Comparison of ENCODE assay signal across 9 cellular contexts in the genomic region with DNA sequence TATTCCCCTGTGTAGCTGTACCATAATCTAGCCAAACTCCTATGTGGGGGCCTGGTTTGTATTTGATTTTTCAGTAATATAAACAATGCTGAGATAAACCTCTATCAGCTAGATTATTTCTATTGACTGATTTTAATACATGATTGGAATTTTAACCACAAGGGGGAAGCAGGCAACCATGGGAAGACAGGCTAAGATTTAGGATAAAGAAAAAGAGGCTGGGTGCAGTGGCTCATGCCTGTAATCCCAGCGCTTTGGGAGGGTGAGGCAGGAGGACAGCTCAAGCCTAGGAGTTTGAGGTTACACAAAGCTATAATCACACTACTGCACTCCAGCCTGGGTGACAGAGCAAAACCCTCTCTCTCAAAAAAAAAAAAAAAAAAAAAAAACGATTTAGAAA. TPM values are rescaled to one million over a fixed set of nuclear protein-coding genes. Genes with fewer than 3 reads are reported as not detected.
DNase-seq lines count a peak whose midpoint lies in the region; ATAC-seq and TF ChIP-seq lines count a peak whose summit lies in the region.
"Had no signal": no experiment of that assay in that cellular context is flagged by ENCODE, and none has a peak within 500 bp of the region (broad histone marks: within the 10 kb centered on the region; RNA-seq: fewer than 3 reads in every experiment).

No MANE protein-coding gene starts in this region.

- no peak overlapping the region for H3K4me2 ChIP-seq in neural cell (ENCODE audit: low read length)

- no peak overlapping the region for H2AFZ ChIP-seq in neural cell (ENCODE audit: low read depth, low read length)

- POLR2A ChIA-PET in Caco-2 (lab: Charles Lee) = interaction anchor here (0.6 to 0.7 kb wide), 2 partner anchors 12 to 161 kb away, joined by 3 to 4 read pairs; no protein-coding TSS in a partner anchor

- peak; percentile 66 for TF ChIP-seq RAD21 in neural cell (conservative IDR thresholded peaks at IDR 0.05)

- intact Hi-C loops in Caco-2 (cut with micrococcal nuclease; ENCODE audit: unreplicated experiment) = loop anchor here (1.0 to 10.0 kb wide), 6 partner anchors 38 to 313 kb away; no protein-coding TSS in a partner anchor

- no peaks in the 10 kb centered on the region for H3K9me3 ChIP-seq in Caco-2
- no peaks in the 10 kb centered on the region for H3K9me3 ChIP-seq in neural cell (ENCODE audit: low read length)

- H3K4me3 ChIP-seq in Caco-2 (ENCODE audit: low read depth, low read length) (no peak overlapping the region), NB4 (ENCODE audit: low read depth, low read length) (no peak overlapping the region), coronary artery (no peak overlapping the region), neural cell (ENCODE audit: low read length) (no peak overlapping the region)

- TF ChIP-seq EP300 in neural cell (conservative IDR thresholded peaks at IDR 0.05; ENCODE audit: poor library complexity, severe bottlenecking) = no peak

- H3F3A ChIP-seq in neural cell (ENCODE audit: insufficient read depth, low read length, poor library complexity, severe bottlenecking) = no peaks in the 10 kb centered on the region

- H3K27me3 Mint-ChIP-seq in Caco-2 (ENCODE audit: insufficient read depth, unreplicated experiment) = no peaks in the 10 kb centered on the region

- ATAC-seq in GM19397 (IDR thresholded peaks at IDR 0.05; ENCODE audit: unreplicated experiment) = no peak
- ATAC-seq in GM18909 (IDR thresholded peaks at IDR 0.05; ENCODE audit: poor library complexity, unreplicated experiment) = no peak
- ATAC-seq: stimulated activated naive CD8-positive, alpha-beta T cell treated with anti-CD3 and anti-CD28 coated beads, Interleukin-15, amount 100 ng/mL, for 72 hours had no signal

- H3K4me1 ChIP-seq in Caco-2 = peaks cover 10% of the 10 kb centered on the region

- DNase-seq in Caco-2 = peak in 1 of 2 experiments; percentile 44
- peak; percentile 25 for DNase-seq in NB4 (ENCODE audit: low read depth)
- DNase-seq in coronary artery (ENCODE audit: low spot score) = peak; percentile 71
- DNase-seq in activated CD4-positive, alpha-beta T cell treated with anti-CD3 and anti-CD28 coated beads for 4 hours = no peak
- no peak for DNase-seq in NAMALWA (ENCODE audit: low spot score)
- DNase-seq: stimulated activated naive CD8-positive, alpha-beta T cell treated with anti-CD3 and anti-CD28 coated beads, Interleukin-15, amount 100 ng/mL, for 72 hours had no signal

- H3K27me3 ChIP-seq in Caco-2 (replicated peaks; ENCODE audit: control insufficient read depth, insufficient read depth, low read length) = no peaks in the 10 kb centered on the region
- no peaks in the 10 kb centered on the region for H3K27me3 ChIP-seq in neural cell (ENCODE audit: insufficient read depth, low read depth, low read length)

- no peak overlapping the region for H3K9ac ChIP-seq in neural cell (ENCODE audit: low read length)

- no peaks in the 10 kb centered on the region for H3K79me2 ChIP-seq in neural cell (replicated peaks; ENCODE audit: insufficient read depth, low read length)

- CTCF ChIA-PET in Caco-2 (lab: Charles Lee) = interaction anchor here (0.6 to 2.4 kb wide), 19 partner anchors 8 to 611 kb away, joined by 3 to 25 read pairs (median 4); a partner anchor contains a TSS

- no peak overlapping the region for H3K27ac Mint-ChIP-seq in Caco-2 (ENCODE audit: unreplicated experiment)
- H3K27ac Mint-ChIP-seq: stimulated activated naive CD8-positive, alpha-beta T cell treated with anti-CD3 and anti-CD28 coated beads, Interleukin-15, amount 100 ng/mL, for 72 hours had no signal

- no peaks in the 10 kb centered on the region for H3K9me2 ChIP-seq in neural cell (ENCODE audit: insufficient read depth, low read length)

- peaks cover 8% of the 10 kb centered on the region for H3K9me3 Mint-ChIP-seq in Caco-2 (ENCODE audit: unreplicated experiment)
- H3K9me3 Mint-ChIP-seq: stimulated activated naive CD8-positive, alpha-beta T cell treated with anti-CD3 and anti-CD28 coated beads, Interleukin-15, amount 100 ng/mL, for 72 hours had no signal

- H4K20me1 ChIP-seq in neural cell (ENCODE audit: insufficient read depth) = no peaks in the 10 kb centered on the region

- H3K36me3 Mint-ChIP-seq in Caco-2 (ENCODE audit: insufficient read depth, unreplicated experiment) = peaks cover 1% of the 10 kb centered on the region

- H3K4me1 Mint-ChIP-seq in Caco-2 (ENCODE audit: low read depth, unreplicated experiment) = peaks cover 14% of the 10 kb centered on the region
- H3K4me1 Mint-ChIP-seq: stimulated activated naive CD8-positive, alpha-beta T cell treated with anti-CD3 and anti-CD28 coated beads, Interleukin-15, amount 100 ng/mL, for 72 hours had no signal

- H3K27ac ChIP-seq in coronary artery = no peak overlapping the region
- no peak overlapping the region for H3K27ac ChIP-seq in neural cell (ENCODE audit: low read length)

- no peak for TF ChIP-seq POLR2A in NB4 (IDR thresholded peaks at IDR 0.05; ENCODE audit: extremely low read depth, insufficient read length)

- no TSS peak for BruUV-seq in Caco-2 (replicated peaks; lab: Mats Ljungman, UMichigan)

- TF ChIP-seq CTCF in Caco-2 (IDR thresholded peaks at IDR 0.05; ENCODE audit: insufficient read depth in 1 of 2, low read depth in 1 of 2, low read length in 1 of 2, severe bottlenecking in 1 of 2, unreplicated experiment in 1 of 2) (peak; percentile 45 to 56), NB4 (IDR thresholded peaks at IDR 0.05; ENCODE audit: low read depth, low read length) (no peak), coronary artery (IDR thresholded peaks at IDR 0.05) (peak; percentile 37), neural cell (IDR thresholded peaks at IDR 0.05; ENCODE audit: poor library complexity, severe bottlenecking) (peak; percentile 58)

- H3K36me3 ChIP-seq in Caco-2 (ENCODE audit: control insufficient read depth, insufficient read depth, low read length) = no peaks in the 10 kb centered on the region
- H3K36me3 ChIP-seq in neural cell (ENCODE audit: insufficient read depth, low read length) = no peaks in the 10 kb centered on the region

- H3K4me3 Mint-ChIP-seq in Caco-2 (ENCODE audit: unreplicated experiment) = no peak overlapping the region
- H3K4me3 Mint-ChIP-seq: stimulated activated naive CD8-positive, alpha-beta T cell treated with anti-CD3 and anti-CD28 coated beads, Interleukin-15, amount 100 ng/mL, for 72 hours had no signal

TF ChIP-seq in neural cell, 6 proteins besides CTCF, POLR2A, EP300 and RAD21:
- TF ChIP-seq MXI1 (conservative IDR thresholded peaks at IDR 0.05; ENCODE audit: poor library complexity, severe bottlenecking) (no peak), TAF1 (IDR thresholded peaks at IDR 0.05; ENCODE audit: low read depth) (no peak), SMC3 (conservative IDR thresholded peaks at IDR 0.05; ENCODE audit: poor library complexity) (peak; percentile 66)

RNA-seq across cellular contexts. Expression of a gene that starts 18.1 kb away (rescaled TPM):
- 80.6 and 86.6 TPM in 2 replicates for total RNA-seq in Caco-2 (2022)
- 4.0 and 5.1 TPM in 2 replicates for polyA plus RNA-seq in neural cell
- 3.2 and 5.2 TPM in 2 replicates for polyA minus RNA-seq in neural cell

Comparison
In these comparisons a context has a peak if more than half of its experiments do, and no peak if none do; other contexts are left out.
1. DNase-seq: peak in NB4 (single experiment) and coronary artery (single experiment); none in activated CD4-positive, alpha-beta T cell treated with anti-CD3 and anti-CD28 coated beads for 4 hours (0 of 2) and NAMALWA (single experiment).